ENCODE assay signal across 8 cellular contexts in the genomic region with DNA sequence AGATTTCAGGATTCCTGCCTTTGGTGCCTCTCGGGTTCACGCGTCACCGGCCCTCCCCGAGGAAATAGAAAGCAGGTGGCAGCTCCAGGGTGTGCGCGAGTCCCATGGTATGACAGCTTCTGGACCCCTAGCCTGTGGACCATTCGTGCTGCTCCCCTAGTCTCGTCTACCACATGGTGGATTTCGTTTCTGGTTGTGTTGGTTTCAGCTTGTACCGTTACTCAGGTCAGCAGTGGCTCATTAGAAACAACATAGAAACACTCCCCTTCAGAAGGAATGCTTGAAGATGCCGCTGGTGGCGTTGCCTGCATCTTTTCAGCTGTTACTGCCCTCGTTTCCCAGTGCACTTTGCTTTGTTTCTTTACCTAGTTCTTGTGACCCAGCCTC. TPM values are rescaled to one million over a fixed set of nuclear protein-coding genes. Genes with fewer than 3 reads are reported as not detected.
DNase-seq lines count a peak whose midpoint lies in the region; ATAC-seq, FAIRE-seq and TF ChIP-seq lines count a peak whose summit lies in the region.

No MANE protein-coding gene starts in this region.

- no peaks in the 10 kb centered on the region for H3K27me3 Mint-ChIP-seq in mesothelial cell of epicardium (ENCODE audit: low read depth)

- no peak for TF ChIP-seq CTCF in H1 (IDR thresholded peaks at IDR 0.05; ENCODE audit: control extremely low read depth in 1 of 3, insufficient read depth in 1 of 3, low read depth in 1 of 3, low read length in 3 of 3)
- TF ChIP-seq CTCF in mesothelial cell of epicardium (IDR thresholded peaks at IDR 0.05; ENCODE audit: unreplicated experiment) = no peak

- peak overlapping the region; percentile 99; the same call in 1 of the 2 replicates for H2BK5ac ChIP-seq in H1 (ENCODE audit: low read depth, low read length)

- peak overlapping the region; percentile 99 for H3K4me3 Mint-ChIP-seq in mesothelial cell of epicardium

- no peak overlapping the region for H3K4ac ChIP-seq in H1 (replicated peaks; ENCODE audit: insufficient read length, low read depth, low read length)

- H3K36me3 Mint-ChIP-seq in mesothelial cell of epicardium = peaks cover 8% of the 10 kb centered on the region

- H3K4me2 ChIP-seq in H1 (ENCODE audit: insufficient read depth in 1 of 2, low read depth in 2 of 2, low read length in 2 of 2) = peak overlapping the region; percentile 89 to 92

- H4K91ac ChIP-seq in H1 (replicated peaks; ENCODE audit: insufficient read length, low read length) = no peak overlapping the region

- no peak overlapping the region for H3K14ac ChIP-seq in H1 (ENCODE audit: insufficient read length)

- no peak overlapping the region for H2BK12ac ChIP-seq in H1 (ENCODE audit: low read depth, low read length)

- no peak overlapping the region for H3K23ac ChIP-seq in H1 (ENCODE audit: insufficient read length)

- H3K36me3 ChIP-seq in H1 (ENCODE audit: control insufficient read depth in 2 of 4, insufficient read depth in 4 of 4, low read length in 3 of 4) = no peaks in the 10 kb centered on the region

- peaks cover 27% of the 10 kb centered on the region for H3K4me1 Mint-ChIP-seq in mesothelial cell of epicardium

- H3K79me2 ChIP-seq in H1 (ENCODE audit: control insufficient read depth in 1 of 2, insufficient read depth in 2 of 2, low read length in 2 of 2) = peaks cover 29 to 54% of the 10 kb centered on the region in 2 experiments

- H3K79me1 ChIP-seq in H1 (ENCODE audit: low read depth, low read length) = peaks cover 2% of the 10 kb centered on the region; the same call in 1 of the 2 replicates

- POLR2A ChIA-PET in H1 (lab: Charles Lee; ENCODE audit: partially characterized antibody) = interaction anchor here (1.5 to 4.8 kb wide), 4 partner anchors 8 to 38 kb away, joined by 4 to 38 read pairs (median 8); no protein-coding TSS in a partner anchor

- H4K8ac ChIP-seq in H1 (ENCODE audit: extremely low read depth, insufficient read depth, low read length) = peak overlapping the region; percentile 100

- no peak overlapping the region; the same call in 1 of the 2 replicates for H3K18ac ChIP-seq in H1 (ENCODE audit: extremely low read depth, low read length)

- 1% methylated on average over 14 of the region's 14 CpGs; no CpG with 5 or more reads in 1 of the 2 experiments for WGBS in H1 (ENCODE audit: extremely low coverage in 1 of 2, insufficient coverage in 1 of 2, insufficient read length in 1 of 2, insufficient replicate concordance in 2 of 2, low coverage in 1 of 2, low lambda C conversion rate in 2 of 2, missing lambda C conversion rate in 1 of 2), 2 experiments

- DNase-seq in Daoy (ENCODE audit: low read depth) (peak; percentile 34), SK-MEL-5 (ENCODE audit: low read depth, low spot score) (peak; percentile 18), H1 (ENCODE audit: low read depth in 1 of 2, low spot score in 2 of 2) (no peak), mesothelial cell of epicardium (ENCODE audit: low spot score in 2 of 2, unreplicated experiment in 2 of 2) (no peak), urothelium cell line (ENCODE audit: low spot score) (peak; percentile 32), NCI-H1436 treated with DMSO at 0.1 percent for 48 hours (lab: John Stamatoyannopoulos, UW) (no peak)

- no peak overlapping the region for H2BK20ac ChIP-seq in H1 (ENCODE audit: low read length)

- no peak for TF ChIP-seq POLR2A in H1 (IDR thresholded peaks at IDR 0.05; ENCODE audit: control extremely low read depth in 1 of 2, low read depth in 2 of 2, low read length in 2 of 2)

- H3K9me3 Mint-ChIP-seq in mesothelial cell of epicardium = no peaks in the 10 kb centered on the region

- peak overlapping the region; percentile 84 to 99 (median 98) for H3K9ac ChIP-seq in H1 (replicated peaks in 1 of 4; ENCODE audit: extremely low read depth in 1 of 4, low read depth in 3 of 4, low read length in 3 of 4)

- H2AK5ac ChIP-seq in H1 (ENCODE audit: low read depth, low read length) = peak overlapping the region; percentile 1; the same call in 1 of the 2 replicates

- no peak overlapping the region for H2BK15ac ChIP-seq in H1 (ENCODE audit: low read length)

- peak overlapping the region; percentile 100 for H3K27ac Mint-ChIP-seq in mesothelial cell of epicardium

- H2AFZ ChIP-seq in H1 (ENCODE audit: low read length) = 0 out of 2 replicates have a peak overlapping the region, but pooled peaks have one; percentile 0

- H4K5ac ChIP-seq in H1 (ENCODE audit: insufficient read length, low read depth, low read length) = peak overlapping the region; percentile 1

- no peaks in the 10 kb centered on the region for H3K9me3 ChIP-seq in H1 (ENCODE audit: insufficient read depth in 2 of 2, low read depth in 1 of 2, low read length in 1 of 2)

- in situ Hi-C loops in SK-MEL-5 (cut with HindIII; ENCODE audit: low pct_unique_long_range_greater_than_20kb, low sequenced_read_pairs) = no loop called here

- peak overlapping the region; percentile 98 for H3K27ac ChIP-seq in H1 (ENCODE audit: low read depth, low read length)

- no peak for TF ChIP-seq RAD21 in H1 (IDR thresholded peaks at IDR 0.05 in 1 of 2, conservative IDR thresholded peaks at IDR 0.05 in 1 of 2; ENCODE audit: low read depth in 2 of 2, low read length in 2 of 2)

- H3K23me2 ChIP-seq in H1 (ENCODE audit: low read depth, low read length) = peaks cover 4% of the 10 kb centered on the region; the same call in 1 of the 2 replicates

- peaks cover 0 to 5% of the 10 kb centered on the region in 2 experiments for H4K20me1 ChIP-seq in H1 (replicated peaks in 1 of 2; ENCODE audit: control insufficient read depth in 1 of 2, insufficient read depth in 2 of 2, low read length in 2 of 2)

- H3K56ac ChIP-seq in H1 (replicated peaks; ENCODE audit: insufficient read length, low read depth, low read length) = no peak overlapping the region

- CTCF ChIA-PET in H1 (lab: Charles Lee; ENCODE audit: partially characterized antibody) = interaction anchor here (1.6 kb wide), 1 partner anchor 76 kb away, joined by 3 read pairs; no protein-coding TSS in a partner anchor

- H3K4me3 ChIP-seq in H1 (ENCODE audit: extremely low read depth in 1 of 4, insufficient read depth in 2 of 4, low read depth in 3 of 4, low read length in 4 of 4) = peak overlapping the region; percentile 71 to 97 (median 88)

- no peaks in the 10 kb centered on the region for H3K27me3 ChIP-seq in H1 (replicated peaks in 1 of 4; ENCODE audit: control insufficient read depth in 3 of 4, extremely low read depth in 1 of 4, insufficient read depth in 3 of 4, low read length in 3 of 4)

- ATAC-seq in GM19328 (IDR thresholded peaks at IDR 0.05; ENCODE audit: unreplicated experiment) = peak; percentile 35
- peak; percentile 41 for ATAC-seq in HG03196 (IDR thresholded peaks at IDR 0.05; ENCODE audit: unreplicated experiment)

- peaks cover 0 to 6% (median 4%) of the 10 kb centered on the region in 4 experiments; a peak in 3 of 7 replicates for H3K4me1 ChIP-seq in H1 (replicated peaks in 1 of 4; ENCODE audit: control insufficient read depth in 3 of 4, insufficient read depth in 4 of 4, low read length in 3 of 4)

- TF ChIP-seq EP300 in H1 (IDR thresholded peaks at IDR 0.05; ENCODE audit: borderline replicate concordance in 1 of 2, low read depth in 2 of 2, low read length in 2 of 2) = no peak

- H2BK120ac ChIP-seq in H1 (replicated peaks; ENCODE audit: low read depth, low read length) = no peak overlapping the region

- FAIRE-seq in H1 (lab: Jason Lieb, UNC) = no peak
- no peak for FAIRE-seq in urothelium cell line (lab: Jason Lieb, UNC)

TF ChIP-seq in H1, 55 proteins besides CTCF, POLR2A, EP300 and RAD21 (continues in another document):
- no peak for TF ChIP-seq PHF8 (conservative IDR thresholded peaks at IDR 0.05; ENCODE audit: low read depth, low read length)
- TF ChIP-seq ASH2L (IDR thresholded peaks at IDR 0.05; ENCODE audit: low read length) = peak; percentile 7
- TF ChIP-seq, protein P1, sequence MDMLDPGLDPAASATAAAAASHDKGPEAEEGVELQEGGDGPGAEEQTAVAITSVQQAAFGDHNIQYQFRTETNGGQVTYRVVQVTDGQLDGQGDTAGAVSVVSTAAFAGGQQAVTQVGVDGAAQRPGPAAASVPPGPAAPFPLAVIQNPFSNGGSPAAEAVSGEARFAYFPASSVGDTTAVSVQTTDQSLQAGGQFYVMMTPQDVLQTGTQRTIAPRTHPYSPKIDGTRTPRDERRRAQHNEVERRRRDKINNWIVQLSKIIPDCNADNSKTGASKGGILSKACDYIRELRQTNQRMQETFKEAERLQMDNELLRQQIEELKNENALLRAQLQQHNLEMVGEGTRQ (IDR thresholded peaks at IDR 0.05; ENCODE audit: low read length) = no peak
- TF ChIP-seq SP4 (IDR thresholded peaks at IDR 0.05; ENCODE audit: low read length) = no peak

RNA-seq across cellular contexts. Expression of gene TTC17, which starts 0.7 kb away (rescaled TPM):
- 24.4 and 29.1 TPM in 2 replicates for total RNA-seq in Daoy (2014; rRNA removed; shearing (Covaris generic))
- 80.1 and 80.7 TPM in 2 replicates for total RNA-seq in SK-MEL-5 (2014; rRNA removed; shearing (Covaris generic))
- polyA plus RNA-seq in SK-MEL-5 (2015; cell fraction: cytosol; rRNA removed) = 38.5 and 45.3 TPM in 2 replicates
- polyA plus RNA-seq in SK-MEL-5 (2015; cell fraction: nucleus; rRNA removed) = 151 and 205 TPM in 2 replicates
- total RNA-seq in H1 (2021; fragmentation: NEBNext Ultra II Directional; extraction: Animal tissue kit (Norgen Biotek cat#: 25700)) = 57.2 and 65.1 TPM in 2 replicates
- polyA plus RNA-seq in H1 (2011; rRNA removed) = 61.0 and 80.1 TPM in 2 replicates
- polyA plus RNA-seq in H1 (2011; cell fraction: cytosol; rRNA removed) = 100.0 TPM
- polyA plus RNA-seq in H1 (2011; cell fraction: nucleus; rRNA removed) = 224 TPM
- 49.4 to 61.8 TPM (median 52.4 TPM) in 4 replicates for polyA plus RNA-seq in H1 (2012, experiment 1 of 2)
- 3.4 TPM for polyA plus RNA-seq in H1 (2012, experiment 2 of 2)
- polyA plus RNA-seq in H1 (2013, experiment 1 of 2) = 109 TPM
- polyA plus RNA-seq in H1 (2013, experiment 2 of 2) = 97.4 TPM
- 200 and 202 TPM in 2 replicates for polyA minus RNA-seq in H1 (2011; rRNA and poly(A)+ RNA removed)
- 56.1 TPM for polyA minus RNA-seq in H1 (2011; cell fraction: cytosol; rRNA and poly(A)+ RNA removed)
- 318 TPM for polyA minus RNA-seq in H1 (2011; cell fraction: nucleus; rRNA and poly(A)+ RNA removed)
- total RNA-seq in mesothelial cell of epicardium = 135 to 147 TPM (median 143 TPM) in 3 replicates

RNA-seq across cellular contexts. Expression of gene API5, which starts 47.6 kb away (rescaled TPM):
- 81.3 and 115 TPM in 2 replicates for total RNA-seq in Daoy (2014; rRNA removed; shearing (Covaris generic))
- 91.3 and 96.2 TPM in 2 replicates for total RNA-seq in SK-MEL-5 (2014; rRNA removed; shearing (Covaris generic))
- polyA plus RNA-seq in SK-MEL-5 (2015; cell fraction: cytosol; rRNA removed) = 119 and 126 TPM in 2 replicates
- polyA plus RNA-seq in SK-MEL-5 (2015; cell fraction: nucleus; rRNA removed) = 65.9 and 89.8 TPM in 2 replicates
- 155 and 158 TPM in 2 replicates for total RNA-seq in H1 (2021; fragmentation: NEBNext Ultra II Directional; extraction: Animal tissue kit (Norgen Biotek cat#: 25700))
- 30.6 and 39.1 TPM in 2 replicates for polyA plus RNA-seq in H1 (2011; rRNA removed)
- polyA plus RNA-seq in H1 (2011; cell fraction: cytosol; rRNA removed) = 59.4 TPM
- 21.5 TPM for polyA plus RNA-seq in H1 (2011; cell fraction: nucleus; rRNA removed)
- 63.0 to 97.2 TPM (median 77.3 TPM) in 4 replicates for polyA plus RNA-seq in H1 (2012, experiment 1 of 2)
- polyA plus RNA-seq in H1 (2012, experiment 2 of 2) = 7.3 TPM
- 85.4 TPM for polyA plus RNA-seq in H1 (2013, experiment 1 of 2)
- polyA plus RNA-seq in H1 (2013, experiment 2 of 2) = 86.4 TPM
- polyA minus RNA-seq in H1 (2011; rRNA and poly(A)+ RNA removed) = 54.4 and 83.3 TPM in 2 replicates
- 54.5 TPM for polyA minus RNA-seq in H1 (2011; cell fraction: cytosol; rRNA and poly(A)+ RNA removed)
- polyA minus RNA-seq in H1 (2011; cell fraction: nucleus; rRNA and poly(A)+ RNA removed) = 62.7 TPM
- total RNA-seq in mesothelial cell of epicardium = 77.8 to 83.7 TPM (median 78.5 TPM) in 3 replicates

Comparison
In these comparisons a context has a peak if more than half of its experiments do, and no peak if none do; other contexts are left out.
1. DNase-seq: peak in Daoy (single experiment), SK-MEL-5 (single experiment) and urothelium cell line (single experiment); none in H1 (0 of 2), mesothelial cell of epicardium (0 of 2) and NCI-H1436 treated with DMSO at 0.1 percent for 48 hours (single experiment).